In the genomic region with DNA sequence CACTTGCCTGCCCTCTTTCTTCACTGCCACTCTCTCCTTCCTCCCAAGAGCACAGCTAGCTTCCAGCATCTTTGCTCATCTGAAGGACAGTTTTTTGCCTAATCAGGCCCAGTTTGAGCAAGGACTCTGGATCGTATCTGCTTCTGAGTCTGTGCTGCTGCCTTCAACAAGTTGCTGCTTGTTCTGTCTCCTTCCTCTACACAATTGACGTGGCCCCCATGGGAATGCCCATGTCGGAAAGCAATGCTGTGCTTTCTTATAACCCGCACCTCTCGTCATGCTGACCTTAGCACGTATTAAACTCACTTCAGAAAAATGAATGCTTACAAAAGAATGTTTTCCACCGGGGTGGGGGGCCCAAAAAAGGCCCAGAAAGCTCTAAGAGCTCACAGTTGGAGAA, we compare ENCODE assay signal across 27 cellular contexts.
"Had no signal": no experiment of that assay in that cellular context is flagged by ENCODE, and none has a peak within 500 bp of the region (broad histone marks: within the 10 kb centered on the region; RNA-seq: fewer than 3 reads in every experiment).

No MANE protein-coding gene starts in this region.

- H3K4me1 ChIP-seq: gastrocnemius medialis, pancreas, psoas muscle had no signal

- H3K36me3 ChIP-seq: esophagus muscularis mucosa, gastrocnemius medialis, left ventricle myocardium inferior, neutrophil, pancreas, right atrium auricular region, tibial artery, WERI-Rb-1 had no signal

- H3K27me3 ChIP-seq: esophagus muscularis mucosa, gastrocnemius medialis, right atrium auricular region had no signal

- ATAC-seq: activated T-cell treated with anti-CD3 and anti-CD28 coated beads, Interleukin-2, amount 50 U/mL, for 4 hours; gastrocnemius medialis; natural killer cell; pancreas; psoas muscle had no signal

- H3K36me3 Mint-ChIP-seq: activated naive CD8-positive, alpha-beta T cell treated with anti-CD3 and anti-CD28 coated beads for 36 hours; natural killer cell had no signal

- H3K9me3 Mint-ChIP-seq: activated naive CD8-positive, alpha-beta T cell treated with anti-CD3 and anti-CD28 coated beads for 36 hours; activated T-cell treated with anti-CD3 and anti-CD28 coated beads, Interleukin-2, amount 50 U/mL, for 4 hours; central memory CD8-positive, alpha-beta T cell; natural killer cell; stimulated activated naive CD8-positive, alpha-beta T cell treated with anti-CD3 and anti-CD28 coated beads, Interleukin-15, Interleukin-2, amounts not matched to agents 100 ng/mL and 50 ng/mL, for 24 hours; T-helper 2 cell treated with Interferon-gamma antibody and Interleukin-4, amounts not matched to agents 5 μg/mL and 100 μg/mL, for 36 hours had no signal

- DNase-seq: activated CD4-positive, alpha-beta T cell treated with anti-CD3 and anti-CD28 coated beads, Interleukin-2, amount 50 U/mL, for 4 hours; activated CD8-positive, alpha-beta memory T cell treated with anti-CD3 and anti-CD28 coated beads, Interleukin-2, amount 50 U/mL, for 48 hours; activated naive CD4-positive, alpha-beta T cell treated with Interleukin-2 at 50 U/mL for 16 hours; activated naive CD8-positive, alpha-beta T cell treated with anti-CD3 and anti-CD28 coated beads for 36 hours; activated T-cell treated with anti-CD3 and anti-CD28 coated beads, Interleukin-2, amount 50 U/mL, for 4 hours; effector memory CD4-positive, alpha-beta T cell; gastrocnemius medialis; hypothalamus; left ventricle myocardium inferior; midbrain; natural killer cell; pancreas; psoas muscle; stimulated activated CD4-positive, alpha-beta T cell treated with anti-CD3 and anti-CD28 coated beads, Interleukin-4, amount 100 ng/mL, for 24 hours; substantia nigra; tibial artery; WERI-Rb-1 had no signal

- H3K9me3 ChIP-seq: esophagus muscularis mucosa, gastrocnemius medialis, left ventricle myocardium inferior, neutrophil, pancreas, psoas muscle, right atrium auricular region, tibial artery had no signal

- H3K27ac Mint-ChIP-seq: activated naive CD8-positive, alpha-beta T cell treated with anti-CD3 and anti-CD28 coated beads for 36 hours; natural killer cell; stimulated activated naive CD8-positive, alpha-beta T cell treated with anti-CD3 and anti-CD28 coated beads, Interleukin-15, Interleukin-2, amounts not matched to agents 100 ng/mL and 50 ng/mL, for 24 hours; T-helper 2 cell treated with Interferon-gamma antibody and Interleukin-4, amounts not matched to agents 5 μg/mL and 100 μg/mL, for 36 hours had no signal

- H3K4me3 Mint-ChIP-seq: activated naive CD8-positive, alpha-beta T cell treated with anti-CD3 and anti-CD28 coated beads for 36 hours; activated T-cell treated with anti-CD3 and anti-CD28 coated beads, Interleukin-2, amount 50 U/mL, for 4 hours; central memory CD8-positive, alpha-beta T cell; natural killer cell; stimulated activated naive CD8-positive, alpha-beta T cell treated with anti-CD3 and anti-CD28 coated beads, Interleukin-15, Interleukin-2, amounts not matched to agents 100 ng/mL and 50 ng/mL, for 24 hours; T-helper 2 cell treated with Interferon-gamma antibody and Interleukin-4, amounts not matched to agents 5 μg/mL and 100 μg/mL, for 36 hours had no signal

- H3K4me3 ChIP-seq: esophagus muscularis mucosa, gastrocnemius medialis, left ventricle myocardium inferior, pancreas, psoas muscle, right atrium auricular region, tibial artery had no signal

- FAIRE-seq: astrocyte, colon, endothelial cell of umbilical vein, pancreas, urothelium cell line had no signal

- H3K27ac ChIP-seq: esophagus muscularis mucosa, gastrocnemius medialis, left ventricle myocardium inferior, neutrophil, pancreas, psoas muscle, right atrium auricular region, tibial artery, WERI-Rb-1 had no signal
